11 cellular contexts compared by ENCODE assay signal in the genomic region with DNA sequence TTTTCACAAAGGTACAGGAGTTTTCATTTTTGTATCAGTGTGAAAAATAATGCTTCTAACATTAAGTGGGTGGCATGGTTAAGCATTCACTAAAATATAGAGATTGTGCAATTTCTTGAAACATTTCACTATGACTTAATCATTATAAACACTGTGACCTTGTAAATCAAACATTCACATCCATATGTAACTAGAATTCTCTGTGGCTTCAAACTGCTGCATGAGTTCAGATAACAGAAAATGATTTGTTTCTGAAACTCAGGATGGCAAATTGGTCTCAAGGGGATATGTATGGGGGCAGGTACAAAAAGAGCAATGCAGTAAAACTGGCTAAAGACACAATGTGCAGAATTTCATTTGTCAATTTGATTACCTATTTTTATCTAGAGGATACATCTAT. TPM values are rescaled to one million over a fixed set of nuclear protein-coding genes. Genes with fewer than 3 reads are reported as not detected.
DNase-seq lines count a peak whose midpoint lies in the region; ATAC-seq, FAIRE-seq and TF ChIP-seq lines count a peak whose summit lies in the region.
"Had no signal": no experiment of that assay in that cellular context is flagged by ENCODE, and none has a peak within 500 bp of the region (broad histone marks: within the 10 kb centered on the region; RNA-seq: fewer than 3 reads in every experiment).

No MANE protein-coding gene starts in this region.

- peak overlapping the region; percentile 84 for H3K27ac Mint-ChIP-seq in activated CD4-positive, alpha-beta T cell treated with anti-CD3 and anti-CD28 coated beads for 36 hours
- peak overlapping the region; percentile 50 for H3K27ac Mint-ChIP-seq in nephron progenitor cell

- no peaks in the 10 kb centered on the region for H3K9me3 Mint-ChIP-seq in activated CD4-positive, alpha-beta T cell treated with anti-CD3 and anti-CD28 coated beads for 36 hours (ENCODE audit: low read depth)
- peaks cover 21% of the 10 kb centered on the region for H3K9me3 Mint-ChIP-seq in nephron progenitor cell

- no peak overlapping the region for H3K4me3 Mint-ChIP-seq in activated CD4-positive, alpha-beta T cell treated with anti-CD3 and anti-CD28 coated beads for 36 hours
- no peak overlapping the region for H3K4me3 Mint-ChIP-seq in nephron progenitor cell

- no peak for FAIRE-seq in bronchial epithelial cell (lab: Jason Lieb, UNC)
- FAIRE-seq in small intestine (lab: Jason Lieb, UNC) = no peak
- FAIRE-seq: colon had no signal

- H3K27ac ChIP-seq in small intestine (ENCODE audit: low read depth in 1 of 2, low read length in 1 of 2) = no peak overlapping the region

- intact Hi-C loops in activated CD4-positive, alpha-beta T cell treated with anti-CD3 and anti-CD28 coated beads for 36 hours (cut with DNase I, micrococcal nuclease) = loop anchor here in 1 of 2 experiments (10.0 kb wide), 1 partner anchor 1418 kb away; a partner anchor contains a TSS

- H3K36me3 ChIP-seq in bronchial epithelial cell (ENCODE audit: control insufficient read depth, insufficient read depth, low read length) (no peaks in the 10 kb centered on the region), small intestine (ENCODE audit: control insufficient read depth in 2 of 2, insufficient read depth in 2 of 2, low read length in 2 of 2) (no peaks in the 10 kb centered on the region)

- H3K27me3 Mint-ChIP-seq in activated CD4-positive, alpha-beta T cell treated with anti-CD3 and anti-CD28 coated beads for 36 hours = peaks cover under 1% of the 10 kb centered on the region
- peaks cover 9% of the 10 kb centered on the region for H3K27me3 Mint-ChIP-seq in nephron progenitor cell (ENCODE audit: low read depth, poor library complexity)

- no peak for DNase-seq in activated CD4-positive, alpha-beta T cell treated with anti-CD3 and anti-CD28 coated beads for 36 hours
- no peak for DNase-seq in activated CD4-positive, alpha-beta T cell treated with anti-CD3 and anti-CD28 coated beads for 4 hours
- DNase-seq in MV-4-11 (lab: John Stamatoyannopoulos, UW) = peak; percentile 40
- DNase-seq in bronchial epithelial cell (ENCODE audit: low read depth) = peak; percentile 50
- no peak for DNase-seq in nephron progenitor cell
- DNase-seq in stimulated activated CD8-positive, alpha-beta memory T cell treated with anti-CD3 and anti-CD28 coated beads, Interleukin-4, amount 100 ng/mL, for 48 hours = no peak
- no peak for DNase-seq in stimulated activated CD4-positive, alpha-beta T cell treated with anti-CD3 and anti-CD28 coated beads, Interleukin-1b, Interleukin-23, amount 100 ng/mL, for 48 hours
- no peak for DNase-seq in small intestine
- DNase-seq: activated CD8-positive, alpha-beta memory T cell treated with anti-CD3 and anti-CD28 coated beads for 24 hours; occipital lobe had no signal

- H3K4me1 Mint-ChIP-seq in activated CD4-positive, alpha-beta T cell treated with anti-CD3 and anti-CD28 coated beads for 36 hours = peaks cover 70% of the 10 kb centered on the region
- peaks cover 28% of the 10 kb centered on the region for H3K4me1 Mint-ChIP-seq in nephron progenitor cell

- no peak overlapping the region for H3K4me3 ChIP-seq in bronchial epithelial cell (ENCODE audit: low read depth, low read length)
- no peak overlapping the region for H3K4me3 ChIP-seq in small intestine (ENCODE audit: low read depth in 1 of 2, low read length in 2 of 2)

- H3K27me3 ChIP-seq in bronchial epithelial cell (ENCODE audit: control insufficient read depth, insufficient read depth, low read length) = no peaks in the 10 kb centered on the region
- H3K27me3 ChIP-seq in small intestine (ENCODE audit: control insufficient read depth in 2 of 2, insufficient read depth in 2 of 2, low read length in 2 of 2) = no peaks in the 10 kb centered on the region

- ATAC-seq in activated CD4-positive, alpha-beta T cell treated with anti-CD3 and anti-CD28 coated beads for 36 hours = no peak

- no peak for TF ChIP-seq CTCF in bronchial epithelial cell (IDR thresholded peaks at IDR 0.05; ENCODE audit: insufficient read depth, low read length, severe bottlenecking)
- no peak for TF ChIP-seq CTCF in nephron progenitor cell (IDR thresholded peaks at IDR 0.05)

- POLR2A ChIA-PET in activated CD4-positive, alpha-beta T cell treated with anti-CD3 and anti-CD28 coated beads for 36 hours (lab: Charles Lee) = no interaction called here

- H3K4me1 ChIP-seq in small intestine (ENCODE audit: control insufficient read depth in 2 of 2, insufficient read depth in 1 of 2, low read depth in 1 of 2, low read length in 1 of 2) = peaks cover 0 to 6% of the 10 kb centered on the region in 2 donors

- peaks cover 42% of the 10 kb centered on the region for H3K36me3 Mint-ChIP-seq in activated CD4-positive, alpha-beta T cell treated with anti-CD3 and anti-CD28 coated beads for 36 hours (ENCODE audit: low read depth)
- peaks cover 63% of the 10 kb centered on the region for H3K36me3 Mint-ChIP-seq in nephron progenitor cell (ENCODE audit: low read depth)

- CTCF ChIA-PET in activated CD4-positive, alpha-beta T cell treated with anti-CD3 and anti-CD28 coated beads for 36 hours (lab: Charles Lee) = interaction anchor here (2.0 kb wide), 1 partner anchor 9 kb away, joined by 5 read pairs; no protein-coding TSS in a partner anchor

- H3K9me3 ChIP-seq in small intestine (ENCODE audit: control insufficient read depth, low read depth) = no peaks in the 10 kb centered on the region

RNA-seq across cellular contexts. Expression of a gene that starts 3.8 kb away (rescaled TPM):
- total RNA-seq in activated CD4-positive, alpha-beta T cell treated with anti-CD3 and anti-CD28 coated beads for 36 hours = 10 to 100 TPM; 26.1 to 27.6 TPM
- total RNA-seq in bronchial epithelial cell = 11.1 and 19.8 TPM in 2 replicates
- polyA plus RNA-seq in small intestine = 10 to 100 TPM; 14.2 to 25.4 (median 23.7) TPM

RNA-seq across cellular contexts. Expression of a gene that starts 57.8 kb away (rescaled TPM):
- 10 to 100 TPM; 12.8 to 13.1 TPM for total RNA-seq in activated CD4-positive, alpha-beta T cell treated with anti-CD3 and anti-CD28 coated beads for 36 hours
- 6.9 and 9.0 TPM in 2 replicates for total RNA-seq in bronchial epithelial cell
- polyA plus RNA-seq in small intestine = 1 to 10 TPM; 6.4 to 7.3 (median 6.9) TPM

RNA-seq across cellular contexts. Expression of a gene that starts 58.1 kb away (rescaled TPM):
- total RNA-seq in activated CD4-positive, alpha-beta T cell treated with anti-CD3 and anti-CD28 coated beads for 36 hours = 10 to 100 TPM; 14.7 to 16.0 TPM
- 11.6 and 20.1 TPM in 2 replicates for total RNA-seq in bronchial epithelial cell
- polyA plus RNA-seq in small intestine = 10 to 100 TPM in 2 of 3 donors, 1 to 10 TPM in 1; 9.2 to 13.0 (median 11.1) TPM

Comparison
In these comparisons a context has a peak if more than half of its experiments do, and no peak if none do; other contexts are left out.
1. DNase-seq: peak in MV-4-11 (single experiment) and bronchial epithelial cell (single experiment); none in activated CD4-positive, alpha-beta T cell treated with anti-CD3 and anti-CD28 coated beads for 36 hours (single experiment), activated CD4-positive, alpha-beta T cell treated with anti-CD3 and anti-CD28 coated beads for 4 hours (0 of 2), nephron progenitor cell (single experiment), stimulated activated CD8-positive, alpha-beta memory T cell treated with anti-CD3 and anti-CD28 coated beads, Interleukin-4, amount 100 ng/mL, for 48 hours (single experiment), stimulated activated CD4-positive, alpha-beta T cell treated with anti-CD3 and anti-CD28 coated beads, Interleukin-1b, Interleukin-23, amount 100 ng/mL, for 48 hours (single experiment) and small intestine (single experiment).